Comparison of ENCODE assay signal across 15 cellular contexts in the genomic region with DNA sequence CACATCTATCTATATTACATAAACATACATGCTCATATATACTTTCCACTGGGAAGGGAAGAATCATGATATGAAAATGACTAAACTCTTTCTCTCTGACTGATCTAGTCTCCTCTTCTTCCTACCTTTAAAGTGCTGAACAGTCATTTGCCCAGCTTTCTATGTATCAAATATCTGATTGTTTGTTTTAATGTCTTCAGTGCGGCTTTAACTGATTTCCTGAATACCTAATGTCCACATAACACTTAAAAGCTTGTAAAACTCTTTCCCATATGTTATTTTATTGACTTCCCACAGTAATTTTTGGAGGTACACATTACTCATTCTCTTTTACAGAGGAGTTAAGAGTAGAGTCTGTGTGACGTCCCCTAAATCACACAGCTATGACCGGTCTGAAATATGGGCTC. TPM values are rescaled to one million over a fixed set of nuclear protein-coding genes. Genes with fewer than 3 reads are reported as not detected.
DNase-seq lines count a peak whose midpoint lies in the region; ATAC-seq and TF ChIP-seq lines count a peak whose summit lies in the region.
"Had no signal": no experiment of that assay in that cellular context is flagged by ENCODE, and none has a peak within 500 bp of the region (broad histone marks: within the 10 kb centered on the region; RNA-seq: fewer than 3 reads in every experiment).

No MANE protein-coding gene starts in this region.

- intact Hi-C loops in natural killer cell (cut with micrococcal nuclease), result no loop called here

- POLR2A ChIA-PET in HEK293T (lab: Yijun Ruan, JAX), result no interaction called here

- peak overlapping the region; percentile 55 for H3K4me3 Mint-ChIP-seq in T-helper 2 cell treated with Interferon-gamma antibody and Interleukin-4, amounts not matched to agents 5 μg/mL and 100 μg/mL, for 36 hours
- H3K4me3 Mint-ChIP-seq in natural killer cell, result peak overlapping the region; percentile 51

- TF ChIP-seq CTCF in natural killer cell (IDR thresholded peaks at IDR 0.05) (no peak), gastroesophageal sphincter (IDR thresholded peaks at IDR 0.05) (no peak)

- no peaks in the 10 kb centered on the region for H3K27me3 ChIP-seq in gastroesophageal sphincter
- H3K27me3 ChIP-seq: esophagus muscularis mucosa, right lobe of liver, thyroid gland had no signal

- no peak for DNase-seq in activated CD4-positive, CD25-positive, alpha-beta regulatory T cell treated with anti-CD3 and anti-CD28 coated beads, Interleukin-2, amount 50 U/mL, for 72 hours
- DNase-seq in HEK293T (ENCODE audit: extremely low spot score) (no peak), natural killer cell (no peak), SW 1271 (lab: John Stamatoyannopoulos, UW) (no peak)
- DNase-seq in T-helper 2 cell treated with Interferon-gamma antibody and Interleukin-4, amounts not matched to agents 5 μg/mL and 100 μg/mL, for 36 hours (ENCODE audit: low spot score), result no peak
- DNase-seq: cerebellar nuclear complex, DMS79, right lobe of liver, thyroid gland had no signal

- H3K9me3 Mint-ChIP-seq in T-helper 2 cell treated with Interferon-gamma antibody and Interleukin-4, amounts not matched to agents 5 μg/mL and 100 μg/mL, for 36 hours, result peaks cover 14% of the 10 kb centered on the region
- no peaks in the 10 kb centered on the region for H3K9me3 Mint-ChIP-seq in natural killer cell

- peaks cover 79% of the 10 kb centered on the region for H3K4me1 Mint-ChIP-seq in T-helper 2 cell treated with Interferon-gamma antibody and Interleukin-4, amounts not matched to agents 5 μg/mL and 100 μg/mL, for 36 hours (ENCODE audit: low read depth)
- H3K4me1 Mint-ChIP-seq in natural killer cell, result peaks cover 70 to 72% of the 10 kb centered on the region in 2 donors

- H3K27ac ChIP-seq in gastroesophageal sphincter, result no peak overlapping the region
- H3K27ac ChIP-seq: A549, esophagus muscularis mucosa, right lobe of liver, thyroid gland had no signal

- ATAC-seq in activated CD4-positive, CD25-positive, alpha-beta regulatory T cell treated with anti-CD3 and anti-CD28 coated beads, Interleukin-2, amount 50 U/mL, for 24 hours, result peak; percentile 54 to 55
- ATAC-seq in natural killer cell, result no peak
- no peak for ATAC-seq in gastroesophageal sphincter
- no peak for ATAC-seq in HG03460 (IDR thresholded peaks at IDR 0.05; ENCODE audit: unreplicated experiment)
- ATAC-seq: A549, Panc1 had no signal

- peak overlapping the region; percentile 79 for H3K27ac Mint-ChIP-seq in T-helper 2 cell treated with Interferon-gamma antibody and Interleukin-4, amounts not matched to agents 5 μg/mL and 100 μg/mL, for 36 hours
- H3K27ac Mint-ChIP-seq in natural killer cell, result peak overlapping the region; percentile 90 to 91

- H3K36me3 ChIP-seq in gastroesophageal sphincter, result no peaks in the 10 kb centered on the region
- H3K36me3 ChIP-seq: esophagus muscularis mucosa, right lobe of liver, thyroid gland had no signal

- H3K36me3 Mint-ChIP-seq in T-helper 2 cell treated with Interferon-gamma antibody and Interleukin-4, amounts not matched to agents 5 μg/mL and 100 μg/mL, for 36 hours (ENCODE audit: low read depth), result peaks cover 17% of the 10 kb centered on the region
- no peaks in the 10 kb centered on the region for H3K36me3 Mint-ChIP-seq in natural killer cell

- CTCF ChIA-PET in HEK293T (lab: Yijun Ruan, JAX), result no interaction called here

- no peak overlapping the region for H3K4me3 ChIP-seq in gastroesophageal sphincter
- H3K4me3 ChIP-seq: A549, esophagus muscularis mucosa, right lobe of liver, thyroid gland had no signal

- H3K4me1 ChIP-seq in gastroesophageal sphincter, result no peaks in the 10 kb centered on the region
- H3K4me1 ChIP-seq: A549, esophagus muscularis mucosa, right lobe of liver, thyroid gland had no signal

- no peaks in the 10 kb centered on the region for H3K27me3 Mint-ChIP-seq in T-helper 2 cell treated with Interferon-gamma antibody and Interleukin-4, amounts not matched to agents 5 μg/mL and 100 μg/mL, for 36 hours (ENCODE audit: low read depth)
- no peaks in the 10 kb centered on the region for H3K27me3 Mint-ChIP-seq in natural killer cell (ENCODE audit: low read depth in 2 of 2)

- WGBS in gastroesophageal sphincter (ENCODE audit: low coverage in 1 of 2), 2 donors, result 46 to 56% methylated on average over 1 to 3 of the region's 3 CpGs

- TF ChIP-seq EP300 in gastroesophageal sphincter (IDR thresholded peaks at IDR 0.05), result no peak

- no peaks in the 10 kb centered on the region for H3K9me3 ChIP-seq in gastroesophageal sphincter
- H3K9me3 ChIP-seq: A549, esophagus muscularis mucosa, right lobe of liver, thyroid gland had no signal

- no peak for TF ChIP-seq POLR2A in gastroesophageal sphincter (IDR thresholded peaks at IDR 0.05)

TF ChIP-seq in HEK293T, 16 proteins besides CTCF, POLR2A, EP300 and RAD21:
- TF ChIP-seq CTBP1 (IDR thresholded peaks at IDR 0.05; ENCODE audit: borderline replicate concordance), result peak; percentile 84; the same call in 1 of the 2 replicates
- TF ChIP-seq, protein P1, sequence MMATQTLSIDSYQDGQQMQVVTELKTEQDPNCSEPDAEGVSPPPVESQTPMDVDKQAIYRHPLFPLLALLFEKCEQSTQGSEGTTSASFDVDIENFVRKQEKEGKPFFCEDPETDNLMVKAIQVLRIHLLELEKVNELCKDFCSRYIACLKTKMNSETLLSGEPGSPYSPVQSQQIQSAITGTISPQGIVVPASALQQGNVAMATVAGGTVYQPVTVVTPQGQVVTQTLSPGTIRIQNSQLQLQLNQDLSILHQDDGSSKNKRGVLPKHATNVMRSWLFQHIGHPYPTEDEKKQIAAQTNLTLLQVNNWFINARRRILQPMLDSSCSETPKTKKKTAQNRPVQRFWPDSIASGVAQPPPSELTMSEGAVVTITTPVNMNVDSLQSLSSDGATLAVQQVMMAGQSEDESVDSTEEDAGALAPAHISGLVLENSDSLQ (IDR thresholded peaks at IDR 0.05), result peak; percentile 85
- no peak for TF ChIP-seq ZNF384 (IDR thresholded peaks at IDR 0.05)
TF ChIP-seq in HEK293T: peak in this region for 2.

RNA-seq across cellular contexts. Expression of a gene that starts 28.2 kb away (rescaled TPM):
- 10 to 100 TPM in 2 of 3 donors, 1 to 10 TPM in 1; 7.6 to 12.7 (median 12.2) TPM for total RNA-seq in natural killer cell
- 10 to 100 TPM; 11.7 to 26.1 (median 17.1) TPM for total RNA-seq in gastroesophageal sphincter

RNA-seq across cellular contexts. Expression of a gene that starts 33.5 kb away (rescaled TPM):
- 10 to 100 TPM in 1 of 3 donors, 1 to 10 TPM in 1, under 1 TPM in 1; 0.97 to 32.8 (median 1.5) TPM for total RNA-seq in natural killer cell
- total RNA-seq in gastroesophageal sphincter, result not detected
- total RNA-seq: right lobe of liver, thyroid gland had no signal

RNA-seq across cellular contexts. Expression of a gene that starts 42.5 kb away (rescaled TPM):
- total RNA-seq in natural killer cell (100 to 1,000 TPM; 175 to 220 (median 219) TPM), gastroesophageal sphincter (100 to 1,000 TPM; 117 to 228 (median 183) TPM)

Comparison
In these comparisons a context has a peak if more than half of its experiments do, and no peak if none do; other contexts are left out.
1. ATAC-seq: peak in activated CD4-positive, CD25-positive, alpha-beta regulatory T cell treated with anti-CD3 and anti-CD28 coated beads, Interleukin-2, amount 50 U/mL, for 24 hours (2 of 2); none in natural killer cell (0 of 3), gastroesophageal sphincter (single experiment) and HG03460 (single experiment).